24 cellular contexts compared by ENCODE assay signal in the genomic region with DNA sequence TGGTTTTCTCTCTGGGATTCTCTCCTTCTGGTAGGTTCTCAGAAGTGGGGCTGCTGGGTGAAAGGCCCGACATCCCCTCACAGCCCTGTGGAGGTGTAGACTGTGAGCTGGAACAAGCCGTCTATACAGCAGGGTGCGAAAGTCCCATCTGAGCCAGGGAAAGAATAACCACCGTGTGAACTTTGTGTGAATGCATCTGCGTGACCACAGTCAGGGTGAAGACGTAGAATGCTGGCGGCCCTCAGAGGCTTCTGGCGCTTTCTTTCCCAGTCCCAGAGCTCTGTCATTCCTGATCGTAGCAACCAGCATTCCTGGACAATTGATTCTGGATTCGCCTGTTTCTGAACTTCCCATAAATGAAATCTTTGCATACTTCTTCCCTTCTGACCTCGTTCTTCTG. TPM values are rescaled to one million over a fixed set of nuclear protein-coding genes. Genes with fewer than 3 reads are reported as not detected.
"Had no signal": no experiment of that assay in that cellular context is flagged by ENCODE, and none has a peak within 500 bp of the region (broad histone marks: within the 10 kb centered on the region; RNA-seq: fewer than 3 reads in every experiment).

No MANE protein-coding gene starts in this region.

- H3K36me3 Mint-ChIP-seq: naive B cell had no signal

- H3K4me1 Mint-ChIP-seq: activated B cell treated with CpG ODN at 0.5 μM for 24 hours; activated naive CD8-positive, alpha-beta T cell treated with anti-CD3 and anti-CD28 coated beads, Interleukin-2, amount 50 U/mL, for 24 hours; naive B cell; stimulated activated naive CD8-positive, alpha-beta T cell treated with anti-CD3 and anti-CD28 coated beads, Interleukin-15, amount 100 ng/mL, for 72 hours had no signal

- ATAC-seq: activated CD8-positive, alpha-beta T cell treated with anti-CD3 and anti-CD28 coated beads, Interleukin-2, amount 10 ng/mL, durations not matched to agents 7 days and 5 days; activated naive CD8-positive, alpha-beta T cell treated with anti-CD3 and anti-CD28 coated beads, Interleukin-2, amount 50 U/mL, for 24 hours; esophagus mucosa; gastrocnemius medialis; mucosa of descending colon; psoas muscle; right lobe of liver; stimulated activated naive CD8-positive, alpha-beta T cell treated with anti-CD3 and anti-CD28 coated beads, Interleukin-15, amount 100 ng/mL, for 72 hours had no signal

- H3K4me3 ChIP-seq: colonic mucosa, gastrocnemius medialis, left ventricle myocardium inferior, mucosa of descending colon, psoas muscle, right lobe of liver, smooth muscle cell, suprapubic skin, transverse colon had no signal

- H3K27me3 Mint-ChIP-seq: activated CD4-positive, alpha-beta T cell treated with anti-CD3 and anti-CD28 coated beads, Interleukin-2, amount 10 ng/mL, durations not matched to agents 24 days and 14 days had no signal

- DNase-seq: activated B cell treated with CpG ODN at 0.5 μM for 24 hours; activated CD4-positive, alpha-beta T cell treated with anti-CD3 and anti-CD28 coated beads, Interleukin-2, amount 10 ng/mL, durations not matched to agents 24 days and 14 days; activated CD8-positive, alpha-beta T cell treated with anti-CD3 and anti-CD28 coated beads, Interleukin-2, amount 10 ng/mL, durations not matched to agents 7 days and 5 days; activated naive CD4-positive, alpha-beta T cell treated with anti-CD3 and anti-CD28 coated beads for 36 hours; activated naive CD8-positive, alpha-beta T cell treated with anti-CD3 and anti-CD28 coated beads, Interleukin-2, amount 50 U/mL, for 24 hours; anterior cingulate cortex; central memory CD4-positive, alpha-beta T cell; colonic mucosa; gastrocnemius medialis; left ventricle myocardium inferior; naive B cell; psoas muscle; stimulated activated CD4-positive, alpha-beta T cell treated with anti-CD3 and anti-CD28 coated beads, Interleukin-4, amount 100 ng/mL, for 1 hour; T-helper 1 cell; T-helper 9 cell; transverse colon had no signal

- H3K9me3 ChIP-seq: colonic mucosa, suprapubic skin had no signal

- H3K4me1 ChIP-seq: colonic mucosa, gastrocnemius medialis, psoas muscle, suprapubic skin, transverse colon had no signal

- H3K27ac ChIP-seq: colonic mucosa, gastrocnemius medialis, left ventricle myocardium inferior, psoas muscle, right lobe of liver, suprapubic skin, transverse colon had no signal

- H3K27ac Mint-ChIP-seq: activated B cell treated with CpG ODN at 0.5 μM for 24 hours; activated CD4-positive, alpha-beta T cell treated with anti-CD3 and anti-CD28 coated beads, Interleukin-2, amount 10 ng/mL, durations not matched to agents 24 days and 14 days; activated CD8-positive, alpha-beta T cell treated with anti-CD3 and anti-CD28 coated beads, Interleukin-2, amount 10 ng/mL, durations not matched to agents 7 days and 5 days; activated naive CD4-positive, alpha-beta T cell treated with anti-CD3 and anti-CD28 coated beads for 36 hours; activated naive CD8-positive, alpha-beta T cell treated with anti-CD3 and anti-CD28 coated beads, Interleukin-2, amount 50 U/mL, for 24 hours; activated T-helper 2 cell treated with anti-CD3 and anti-CD28 coated beads, Interferon-gamma antibody, Interleukin-2, Interleukin-4, amounts not matched to agents 10 μg/mL and 5 μg/mL and 100 μg/mL, durations not matched to agents 14 hours and 24 hours and 36 hours; brain had no signal

- H3K4me2 ChIP-seq: smooth muscle cell had no signal

- H3K27me3 ChIP-seq: colonic mucosa, right lobe of liver, transverse colon had no signal

- H3K4me3 Mint-ChIP-seq: activated B cell treated with CpG ODN at 0.5 μM for 24 hours; activated CD4-positive, alpha-beta T cell treated with anti-CD3 and anti-CD28 coated beads, Interleukin-2, amount 10 ng/mL, durations not matched to agents 24 days and 14 days; activated CD8-positive, alpha-beta T cell treated with anti-CD3 and anti-CD28 coated beads, Interleukin-2, amount 10 ng/mL, durations not matched to agents 7 days and 5 days; activated naive CD4-positive, alpha-beta T cell treated with anti-CD3 and anti-CD28 coated beads for 36 hours; activated naive CD8-positive, alpha-beta T cell treated with anti-CD3 and anti-CD28 coated beads, Interleukin-2, amount 50 U/mL, for 24 hours; brain; naive B cell; stimulated activated naive CD8-positive, alpha-beta T cell treated with anti-CD3 and anti-CD28 coated beads, Interleukin-15, amount 100 ng/mL, for 72 hours had no signal

RNA-seq across cellular contexts. Expression of gene ELFN1, which starts 30.0 kb away (rescaled TPM):
- total RNA-seq: activated B cell treated with CpG ODN at 0.5 μM for 24 hours; activated CD4-positive, alpha-beta T cell treated with anti-CD3 and anti-CD28 coated beads, Interleukin-2, amount 10 ng/mL, durations not matched to agents 24 days and 14 days; activated CD8-positive, alpha-beta T cell treated with anti-CD3 and anti-CD28 coated beads, Interleukin-2, amount 10 ng/mL, durations not matched to agents 7 days and 5 days; activated naive CD4-positive, alpha-beta T cell treated with anti-CD3 and anti-CD28 coated beads for 36 hours; activated T-helper 2 cell treated with anti-CD3 and anti-CD28 coated beads, Interferon-gamma antibody, Interleukin-2, Interleukin-4, amounts not matched to agents 10 μg/mL and 5 μg/mL and 100 μg/mL, durations not matched to agents 14 hours and 24 hours and 36 hours had no signal
